8 cellular contexts compared by ENCODE assay signal in the genomic region with DNA sequence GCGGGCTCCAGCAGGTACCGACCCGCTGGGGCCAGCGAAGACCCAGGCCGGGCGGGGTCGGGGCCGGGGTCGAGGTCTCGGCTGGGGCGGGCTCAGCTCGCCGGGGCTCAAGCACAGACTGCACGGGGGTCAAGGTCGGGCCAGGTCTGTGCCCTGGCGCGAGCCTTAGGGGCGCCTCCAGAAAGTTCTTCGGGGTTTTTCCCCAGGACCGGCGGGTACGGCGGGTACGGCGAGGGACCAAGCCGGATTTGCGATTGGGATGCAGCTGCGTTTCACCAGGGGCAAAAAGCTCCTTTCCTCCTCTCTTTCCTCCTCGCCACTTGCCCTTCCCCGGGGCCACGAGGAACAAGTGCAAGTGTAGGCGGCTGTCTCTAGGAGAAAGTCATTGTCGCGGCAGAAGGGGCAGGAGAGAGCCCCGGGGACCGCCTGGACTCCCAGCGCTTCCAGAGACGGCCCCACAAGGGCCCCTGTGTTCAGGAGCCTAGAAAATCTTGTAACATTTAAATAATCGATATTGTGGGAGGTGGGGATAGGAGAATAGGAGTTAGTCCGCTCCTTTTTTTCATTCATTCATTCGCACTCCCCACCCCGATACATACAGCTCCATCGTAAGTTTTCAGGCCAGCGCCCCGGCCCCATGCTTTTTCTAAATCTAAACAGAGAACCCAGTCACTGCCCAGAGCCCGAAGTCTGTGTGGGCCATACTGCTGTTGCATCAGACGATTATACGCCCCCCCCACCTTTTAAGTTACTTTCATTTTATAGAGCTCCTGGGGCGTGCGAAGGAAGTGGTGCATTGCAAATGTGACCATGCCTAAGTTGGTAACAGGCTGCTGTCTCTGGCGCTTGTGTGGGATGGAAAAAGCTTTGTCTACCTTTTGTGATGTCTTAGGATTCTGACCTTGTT. TPM values are rescaled to one million over a fixed set of nuclear protein-coding genes. Genes with fewer than 3 reads are reported as not detected.
DNase-seq lines count a peak whose midpoint lies in the region; ATAC-seq lines count a peak whose summit lies in the region.

No MANE protein-coding gene starts in this region.

- peaks cover 3% of the 10 kb centered on the region for H3K27me3 ChIP-seq in rectal smooth muscle tissue (ENCODE audit: control insufficient read depth, insufficient read depth, low read length)

- peak overlapping the region; percentile 34 for H3K9ac ChIP-seq in rectal smooth muscle tissue (ENCODE audit: low read length)

- H3K36me3 ChIP-seq in rectal smooth muscle tissue (ENCODE audit: control insufficient read depth, insufficient read depth, low read length) = no peaks in the 10 kb centered on the region

- H3K4me3 Mint-ChIP-seq in IgD-negative memory B cell = peak overlapping the region; percentile 95 to 99 (median 97)

- peaks cover 24 to 44% (median 36%) of the 10 kb centered on the region in 3 donors for H3K4me1 Mint-ChIP-seq in IgD-negative memory B cell

- no peaks in the 10 kb centered on the region for H3K27me3 Mint-ChIP-seq in IgD-negative memory B cell

- H3K4me1 ChIP-seq in rectal smooth muscle tissue (ENCODE audit: control insufficient read depth, insufficient read depth, low read length) = no peaks in the 10 kb centered on the region

- H3K27ac Mint-ChIP-seq in IgD-negative memory B cell = peak overlapping the region; percentile 95 to 99 (median 97)

- intact Hi-C loops in Right ventricle myocardium superior (cut with DNase I) = no loop called here

- DNase-seq in DMS53 (lab: John Stamatoyannopoulos, UW) (peak; percentile 90), RPMI7951 (ENCODE audit: low read depth) (peak; percentile 82), Right ventricle myocardium superior (peak; percentile 46), ecto neural progenitor cell (ENCODE audit: low spot score) (no peak)
- peak; percentile 48 for DNase-seq in activated T-helper 9 cell treated with anti-CD3 and anti-CD28 coated beads, Interleukin-2, amount 50 U/mL, for 16 hours (ENCODE audit: low read depth)

- peaks cover 2% of the 10 kb centered on the region for H3K36me3 Mint-ChIP-seq in IgD-negative memory B cell

- peak overlapping the region; percentile 91 for H3K4me3 ChIP-seq in rectal smooth muscle tissue (ENCODE audit: low read length)

- no peaks in the 10 kb centered on the region for H3K9me3 Mint-ChIP-seq in IgD-negative memory B cell

- peak overlapping the region; percentile 43 for H3K27ac ChIP-seq in rectal smooth muscle tissue (ENCODE audit: low read depth, low read length)

- ATAC-seq in GM21515 (IDR thresholded peaks at IDR 0.05; ENCODE audit: unreplicated experiment) = peak; percentile 34
- ATAC-seq in Right ventricle myocardium superior (ENCODE audit: poor library complexity) = peak; percentile 40

RNA-seq across cellular contexts. Expression of gene PMAIP1, which starts 0.7 kb away (rescaled TPM):
- polyA plus RNA-seq in IgD-negative memory B cell = 89.4 TPM
- total RNA-seq in RPMI7951 (2014; rRNA removed; shearing (Covaris generic)) = 43.7 and 50.3 TPM in 2 replicates
- total RNA-seq in Right ventricle myocardium superior = not detected

Comparison
In these comparisons a context has a peak if more than half of its experiments do, and no peak if none do; other contexts are left out.
1. RNA of gene PMAIP1, which starts 0.7 kb away (total RNA-seq): 43.7 to 50.3 TPM in RPMI7951; not detected in Right ventricle myocardium superior (single experiment); every median in the first group is over 10 times any median in the second.